9 cellular contexts compared by ENCODE assay signal in the genomic region with DNA sequence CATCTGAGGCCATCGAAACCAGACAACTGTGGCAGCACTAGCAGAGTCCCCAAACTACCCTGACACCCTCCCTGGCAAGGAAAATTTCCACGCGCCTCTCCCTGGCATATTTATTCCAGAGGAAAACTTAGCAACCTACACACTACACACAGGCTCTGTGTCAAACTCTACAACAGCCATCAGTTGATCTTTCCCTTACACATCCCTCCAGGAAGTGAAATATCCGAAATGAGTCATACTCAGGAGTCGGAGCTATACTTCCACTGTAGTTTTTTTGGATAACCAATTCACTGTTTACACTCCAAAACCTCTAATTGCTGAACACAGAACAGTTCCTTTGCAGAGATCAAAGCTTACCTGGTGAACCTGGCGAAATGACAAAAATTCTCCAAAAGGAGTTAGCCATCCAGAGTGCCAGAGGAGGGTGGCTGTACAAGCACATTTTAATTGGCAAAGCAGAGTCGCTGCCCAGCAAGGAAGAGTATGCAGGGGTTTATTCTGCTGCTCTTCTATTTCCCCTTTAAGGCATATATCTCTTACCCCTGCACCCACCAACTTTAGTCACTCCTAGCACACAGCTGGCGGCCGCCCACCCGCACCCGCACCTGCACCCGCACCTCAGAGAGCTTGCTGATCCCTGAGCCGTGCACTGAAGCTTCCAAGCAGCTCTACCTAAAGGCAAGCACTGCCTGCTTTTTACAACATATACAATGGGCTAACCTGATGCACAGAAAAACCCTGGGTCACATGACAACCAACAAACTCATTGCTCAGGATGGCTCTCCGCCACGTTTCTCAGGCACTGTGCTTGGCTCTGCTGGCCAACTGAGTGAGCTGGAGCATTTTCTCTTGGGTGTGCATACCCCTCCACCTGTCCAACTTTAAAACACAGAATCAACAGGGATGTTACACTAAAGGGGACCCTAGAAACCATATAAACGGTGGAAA. TPM values are rescaled to one million over a fixed set of nuclear protein-coding genes. Genes with fewer than 3 reads are reported as not detected.
DNase-seq lines count a peak whose midpoint lies in the region; ATAC-seq and TF ChIP-seq lines count a peak whose summit lies in the region.
"Had no signal": no experiment of that assay in that cellular context is flagged by ENCODE, and none has a peak within 500 bp of the region (broad histone marks: within the 10 kb centered on the region; RNA-seq: fewer than 3 reads in every experiment).

No MANE protein-coding gene starts in this region.

- peak; percentile 77 for DNase-seq in H4 (ENCODE audit: low spot score)
- no peak for DNase-seq in T-helper 17 cell
- DNase-seq in heart right ventricle = no peak
- no peak for DNase-seq in T1000 (lab: John Stamatoyannopoulos, UW)
- DNase-seq in NCI-H1694 (lab: John Stamatoyannopoulos, UW) = no peak

- no peaks in the 10 kb centered on the region for H3K36me3 Mint-ChIP-seq in T-helper 17 cell (ENCODE audit: low read depth)

- TF ChIP-seq CTCF in heart right ventricle (IDR thresholded peaks at IDR 0.05) = no peak

- H3K4me3 ChIP-seq in heart right ventricle = no peak overlapping the region
- no peak overlapping the region for H3K4me3 ChIP-seq in skin epidermis

- H3K36me3 ChIP-seq in heart right ventricle = peaks cover 0 to 28% (median 0%) of the 10 kb centered on the region in 9 donors

- ATAC-seq in T-helper 17 cell (no peak), heart right ventricle (peak in 7 of 8 donors; percentile 37 to 82 (median 56)), GM21367 (IDR thresholded peaks at IDR 0.05; ENCODE audit: unreplicated experiment) (no peak), HG03457 (IDR thresholded peaks at IDR 0.05; ENCODE audit: unreplicated experiment) (no peak)

- H3K27ac ChIP-seq in heart right ventricle = peak overlapping the region; percentile 9 to 85 (median 59)
- peak overlapping the region in 16 of 21 experiments; percentile 13 to 86 (median 60) for H3K27ac ChIP-seq in skin epidermis
- H3K27ac ChIP-seq: HL-60 had no signal

- peak overlapping the region; percentile 71 for H3K4me3 Mint-ChIP-seq in T-helper 17 cell

- peaks cover 35 to 96% (median 92%) of the 10 kb centered on the region in 9 donors for H3K4me1 ChIP-seq in heart right ventricle

- no peaks in the 10 kb centered on the region for H3K27me3 Mint-ChIP-seq in T-helper 17 cell

- H3K27ac Mint-ChIP-seq in T-helper 17 cell = peak overlapping the region; percentile 93

- H3K27me3 ChIP-seq in heart right ventricle = no peaks in the 10 kb centered on the region

- intact Hi-C loops in heart right ventricle (cut with DNase I) = loop anchor here in 1 of 10 donors (10.0 kb wide), 1 partner anchor 54 kb away; a partner anchor contains a TSS

- WGBS in heart right ventricle, 2 donors = 65 to 69% methylated on average over 16 of the region's 16 CpGs

- peaks cover 63% of the 10 kb centered on the region for H3K4me1 Mint-ChIP-seq in T-helper 17 cell

- H3K9me3 ChIP-seq in T-helper 17 cell (ENCODE audit: control insufficient read depth, low read length, poor library complexity, severe bottlenecking) = no peaks in the 10 kb centered on the region
- H3K9me3 ChIP-seq in heart right ventricle = no peaks in the 10 kb centered on the region

RNA-seq across cellular contexts. Expression of a gene that starts 54.9 kb away (rescaled TPM):
- total RNA-seq in H4 (2014; rRNA removed; shearing (Covaris generic)) = 165 and 184 TPM in 2 replicates
- total RNA-seq in T-helper 17 cell (100 to 1,000 TPM; 320 to 330 TPM), heart right ventricle (100 to 1,000 TPM; 207 to 307 (median 228) TPM)
- polyA plus RNA-seq in heart right ventricle = 100 to 1,000 TPM; 158 to 236 TPM

Comparison
In these comparisons a context has a peak if more than half of its experiments do, and no peak if none do; other contexts are left out.
1. ATAC-seq: peak in heart right ventricle (7 of 8); none in T-helper 17 cell (single experiment), GM21367 (single experiment) and HG03457 (single experiment).